ENCODE assay signal across 7 cellular contexts in genomic region chr2:168920504-168921157, GRCh38. TPM values are rescaled to one million over a fixed set of nuclear protein-coding genes. Genes with fewer than 3 reads are reported as not detected.
DNase-seq lines count a peak whose midpoint lies in the region; ATAC-seq, FAIRE-seq and TF ChIP-seq lines count a peak whose summit lies in the region.

No MANE protein-coding gene starts in this region.

- H3K27me3 ChIP-seq in thoracic aorta (replicated peaks; ENCODE audit: insufficient read depth), result no peaks in the 10 kb centered on the region

- peak; percentile 50 for TF ChIP-seq CTCF in GM12873 (IDR thresholded peaks at IDR 0.05; ENCODE audit: insufficient read depth, low read depth, low read length, missing control alignments)
- peak; percentile 13 for TF ChIP-seq CTCF in thoracic aorta (IDR thresholded peaks at IDR 0.05)

- no peak overlapping the region for H3K27ac ChIP-seq in thoracic aorta

- H3K9me3 ChIP-seq in thoracic aorta, result no peaks in the 10 kb centered on the region

- ATAC-seq in thoracic aorta (ENCODE audit: insufficient number of reproducible peaks, low FRiP score, low read depth) (no peak), HG02623 (IDR thresholded peaks at IDR 0.05; ENCODE audit: unreplicated experiment) (no peak), HG03025 (IDR thresholded peaks at IDR 0.05; ENCODE audit: low FRiP score, unreplicated experiment) (no peak)

- FAIRE-seq in frontal cortex (lab: Jason Lieb, UNC), result peak; percentile 60

- no peaks in the 10 kb centered on the region for H3K36me3 ChIP-seq in thoracic aorta

- no peak overlapping the region for H3K4me3 ChIP-seq in thoracic aorta

- H3K4me1 ChIP-seq in thoracic aorta (ENCODE audit: control insufficient read depth in 1 of 2, low read depth in 2 of 2), result no peaks in the 10 kb centered on the region

- peak; percentile 51 for DNase-seq in LoVo (ENCODE audit: low spot score)
- DNase-seq in SKM-1 (lab: John Stamatoyannopoulos, UW; ENCODE audit: unreplicated experiment), result peak; percentile 34
- no peak for DNase-seq in frontal cortex (ENCODE audit: low spot score in 2 of 2)
- no peak for DNase-seq in thoracic aorta (ENCODE audit: low spot score)

RNA-seq across cellular contexts. Expression of gene G6PC2, which starts 19.5 kb away (rescaled TPM):
- not detected for total RNA-seq in frontal cortex
- not detected for total RNA-seq in thoracic aorta

RNA-seq across cellular contexts. Expression of gene SPC25, which starts 30.4 kb away (rescaled TPM):
- total RNA-seq in frontal cortex, result 5.3 TPM
- total RNA-seq in thoracic aorta, result 1 to 10 TPM in 1 of 2 donors, not detected in 1; 1.1 TPM

Comparison
In these comparisons a context has a peak if more than half of its experiments do, and no peak if none do; other contexts are left out.
1. DNase-seq: peak in LoVo (single experiment) and SKM-1 (single experiment); none in frontal cortex (0 of 2) and thoracic aorta (single experiment).